Comparison of ENCODE assay signal across 1 cellular context in genomic region chr1:193520472-193520871, GRCh38.
TF ChIP-seq lines count a peak whose summit lies in the region.

No MANE protein-coding gene starts in this region.

TF ChIP-seq in GM23338, 12 proteins besides CTCF, POLR2A, EP300 and RAD21 (continued from another document):
- no peak for TF ChIP-seq ZNF462 (CRISPR knock-in tag; IDR thresholded peaks at IDR 0.05)
- TF ChIP-seq ZNF331 (CRISPR knock-in tag; IDR thresholded peaks at IDR 0.05; ENCODE audit: low read depth): no peak
- no peak for TF ChIP-seq STAT1 (IDR thresholded peaks at IDR 0.05; ENCODE audit: unreplicated experiment)
- no peak for TF ChIP-seq NANOG (IDR thresholded peaks at IDR 0.05; ENCODE audit: borderline replicate concordance)
- no peak for TF ChIP-seq EZH2phosphoT487 (IDR thresholded peaks at IDR 0.05; ENCODE audit: unreplicated experiment)
- TF ChIP-seq ZNF114 (CRISPR knock-in tag; IDR thresholded peaks at IDR 0.05): no peak
- TF ChIP-seq REST (IDR thresholded peaks at IDR 0.05; ENCODE audit: unreplicated experiment): no peak
- no peak for TF ChIP-seq JUNB (IDR thresholded peaks at IDR 0.05; ENCODE audit: unreplicated experiment)
- no peak for TF ChIP-seq EZH2 (IDR thresholded peaks at IDR 0.05; ENCODE audit: low read depth, unreplicated experiment)
- no peak for TF ChIP-seq POLR2AphosphoS5 (IDR thresholded peaks at IDR 0.05; ENCODE audit: low read depth)
- TF ChIP-seq ETS1 (IDR thresholded peaks at IDR 0.05): no peak
TF ChIP-seq in GM23338: peak in this region for 0.
